11 cellular contexts compared by ENCODE assay signal in the genomic region with DNA sequence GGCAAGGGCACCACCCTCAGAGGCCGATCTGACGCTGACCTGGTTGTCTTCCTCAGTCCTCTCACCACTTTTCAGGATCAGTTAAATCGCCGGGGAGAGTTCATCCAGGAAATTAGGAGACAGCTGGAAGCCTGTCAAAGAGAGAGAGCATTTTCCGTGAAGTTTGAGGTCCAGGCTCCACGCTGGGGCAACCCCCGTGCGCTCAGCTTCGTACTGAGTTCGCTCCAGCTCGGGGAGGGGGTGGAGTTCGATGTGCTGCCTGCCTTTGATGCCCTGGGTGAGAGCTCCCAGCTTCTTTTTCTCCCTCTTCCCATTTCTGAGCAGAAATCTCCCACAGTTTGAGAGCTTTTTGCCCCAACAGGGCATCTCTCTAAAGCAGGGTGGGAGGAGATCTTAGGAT. TPM values are rescaled to one million over a fixed set of nuclear protein-coding genes. Genes with fewer than 3 reads are reported as not detected.
A peak's percentile ranks its signal among the peaks of the same experiment; 100 is the strongest.
DNase-seq lines count a peak whose midpoint lies in the region; ATAC-seq and TF ChIP-seq lines count a peak whose summit lies in the region.
"Had no signal": no experiment of that assay in that cellular context is flagged by ENCODE, and none has a peak within 500 bp of the region (broad histone marks: within the 10 kb centered on the region; RNA-seq: fewer than 3 reads in every experiment).

No MANE protein-coding gene starts in this region.

- intact Hi-C loops in CD4-positive, alpha-beta memory T cell (cut with micrococcal nuclease), result loop anchor here (10.0 kb wide), 1 partner anchor 276 kb away; a partner anchor contains a TSS
- intact Hi-C loops in colonic mucosa (cut with DNase I) (no loop called here), dorsolateral prefrontal cortex (cut with DNase I) (no loop called here)

- peaks cover 0 to 3% of the 10 kb centered on the region in 2 donors for H3K9me3 ChIP-seq in CD4-positive, alpha-beta memory T cell (ENCODE audit: control insufficient read depth in 1 of 2, low read length in 2 of 2)
- H3K9me3 ChIP-seq in colonic mucosa, result no peaks in the 10 kb centered on the region

- peak in 1 of 5 donors; percentile 15 for DNase-seq in CD4-positive, alpha-beta memory T cell
- DNase-seq in T-cell (peak in 6 of 34 experiments; percentile 3 to 19 (median 16)), colonic mucosa (no peak), NCI-H526 (lab: John Stamatoyannopoulos, UW) (no peak), dorsolateral prefrontal cortex (no peak), COLO668 (lab: John Stamatoyannopoulos, UW; ENCODE audit: unreplicated experiment) (no peak)
- DNase-seq: NCI-H1105 treated with DMSO at 0.1 percent for 48 hours had no signal

- TF ChIP-seq CTCF in colonic mucosa (IDR thresholded peaks at IDR 0.05) (no peak), dorsolateral prefrontal cortex (IDR thresholded peaks at IDR 0.05 in 54 of 56, conservative IDR thresholded peaks at IDR 0.05 in 2 of 56; ENCODE audit: low read depth in 1 of 56, partially characterized antibody in 56 of 56) (no peak)

- peak overlapping the region; percentile 69 to 79 for H3K4me3 ChIP-seq in CD4-positive, alpha-beta memory T cell (ENCODE audit: low read length in 2 of 2)
- peak overlapping the region; percentile 47 for H3K4me3 ChIP-seq in colonic mucosa
- H3K4me3 ChIP-seq in rectal smooth muscle tissue (ENCODE audit: low read length), result peak overlapping the region; percentile 91
- H3K4me3 ChIP-seq in dorsolateral prefrontal cortex, result peak overlapping the region in 29 of 59 donors; percentile 10 to 66 (median 51)
- H3K4me3 ChIP-seq: cardiac muscle cell, neural progenitor cell had no signal

- H3K27me3 Mint-ChIP-seq in CD4-positive, alpha-beta memory T cell, result no peaks in the 10 kb centered on the region
- H3K27me3 Mint-ChIP-seq in T-cell, result no peaks in the 10 kb centered on the region

- H3K4me1 ChIP-seq in CD4-positive, alpha-beta memory T cell (ENCODE audit: insufficient read depth, low read length), result peaks cover 68% of the 10 kb centered on the region
- peaks cover 18% of the 10 kb centered on the region for H3K4me1 ChIP-seq in colonic mucosa
- peaks cover 6% of the 10 kb centered on the region for H3K4me1 ChIP-seq in rectal smooth muscle tissue (ENCODE audit: control insufficient read depth, insufficient read depth, low read length)

- H3K27ac Mint-ChIP-seq in CD4-positive, alpha-beta memory T cell, result peak overlapping the region; percentile 86 to 95 (median 94)
- H3K27ac Mint-ChIP-seq in T-cell, result peak overlapping the region; percentile 95
- H3K27ac Mint-ChIP-seq: neural progenitor cell had no signal

- H3K9me3 Mint-ChIP-seq in CD4-positive, alpha-beta memory T cell, result peaks cover 0 to 12% (median 10%) of the 10 kb centered on the region in 8 donors
- peaks cover 8 to 13% (median 8%) of the 10 kb centered on the region in 3 donors for H3K9me3 Mint-ChIP-seq in T-cell

- no peaks in the 10 kb centered on the region for H3K27me3 ChIP-seq in CD4-positive, alpha-beta memory T cell (ENCODE audit: insufficient read depth, low read length)
- no peaks in the 10 kb centered on the region for H3K27me3 ChIP-seq in colonic mucosa
- H3K27me3 ChIP-seq in rectal smooth muscle tissue (ENCODE audit: control insufficient read depth, insufficient read depth, low read length), result no peaks in the 10 kb centered on the region
- peaks cover 0 to 2% (median 0%) of the 10 kb centered on the region in 45 donors for H3K27me3 ChIP-seq in dorsolateral prefrontal cortex
- H3K27me3 ChIP-seq: cardiac muscle cell, neural progenitor cell had no signal

- H3K4me1 Mint-ChIP-seq in CD4-positive, alpha-beta memory T cell, result peaks cover 51 to 77% (median 66%) of the 10 kb centered on the region in 4 donors
- H3K4me1 Mint-ChIP-seq in T-cell, result peaks cover 68 to 91% (median 85%) of the 10 kb centered on the region in 3 donors

- peaks cover 29 to 33% of the 10 kb centered on the region in 2 donors for H3K36me3 Mint-ChIP-seq in CD4-positive, alpha-beta memory T cell
- H3K36me3 Mint-ChIP-seq in T-cell, result peaks cover 45% of the 10 kb centered on the region
- H3K36me3 Mint-ChIP-seq: neural progenitor cell had no signal

- no peaks in the 10 kb centered on the region for H3K36me3 ChIP-seq in CD4-positive, alpha-beta memory T cell (ENCODE audit: insufficient read depth, low read length)
- H3K36me3 ChIP-seq in colonic mucosa (no peaks in the 10 kb centered on the region), rectal smooth muscle tissue (ENCODE audit: control insufficient read depth, insufficient read depth, low read length) (peaks cover 5% of the 10 kb centered on the region)
- H3K36me3 ChIP-seq: cardiac muscle cell, neural progenitor cell had no signal

- POLR2A ChIA-PET in CD4-positive, alpha-beta memory T cell (lab: Charles Lee; ENCODE audit: partially characterized antibody), result interaction anchor here (0.7 to 12.1 kb wide), 5 partner anchors 12 to 181 kb away, joined by 3 to 144 read pairs (median 5); a partner anchor contains a TSS
- POLR2A ChIA-PET in T-cell (lab: Charles Lee), result no interaction called here

- H3K9ac ChIP-seq in colonic mucosa (ENCODE audit: low read depth in 2 of 2, low read length in 2 of 2) (peak overlapping the region in 1 of 2 donors; percentile 82), rectal smooth muscle tissue (ENCODE audit: low read length) (no peak overlapping the region)
- H3K9ac ChIP-seq: neural progenitor cell had no signal

- ATAC-seq in T-cell (replicated peaks in 1 of 4), result peak in 3 of 4 experiments; percentile 46 to 69 (median 47)
- ATAC-seq in GM19467 (IDR thresholded peaks at IDR 0.05; ENCODE audit: unreplicated experiment), result no peak

- CTCF ChIA-PET in CD4-positive, alpha-beta memory T cell (lab: Charles Lee; ENCODE audit: partially characterized antibody), result interaction anchor here (1.6 to 3.8 kb wide), 8 partner anchors 8 to 124 kb away, joined by 4 to 18 read pairs (median 16); a partner anchor contains a TSS
- CTCF ChIA-PET in T-cell (lab: Charles Lee), result interaction anchor here (0.7 to 1.2 kb wide), 3 partner anchors 8 to 142 kb away, joined by 3 to 5 read pairs (median 3); a partner anchor contains a TSS

- H3K27ac ChIP-seq in CD4-positive, alpha-beta memory T cell (ENCODE audit: low read depth, low read length), result peak overlapping the region; percentile 68
- H3K27ac ChIP-seq in colonic mucosa (no peak overlapping the region), rectal smooth muscle tissue (ENCODE audit: low read depth, low read length) (no peak overlapping the region), dorsolateral prefrontal cortex (no peak overlapping the region)
- H3K27ac ChIP-seq: cardiac muscle cell, neural progenitor cell had no signal

- H3K4me3 Mint-ChIP-seq in CD4-positive, alpha-beta memory T cell, result peak overlapping the region; percentile 89 to 98 (median 96)
- peak overlapping the region; percentile 86 to 92 (median 88) for H3K4me3 Mint-ChIP-seq in T-cell
- H3K4me3 Mint-ChIP-seq: neural progenitor cell had no signal

RNA-seq across cellular contexts. Expression of a gene that starts 1.8 kb away (rescaled TPM):
- total RNA-seq in CD4-positive, alpha-beta memory T cell, result 10 to 100 TPM in 1 of 2 experiments, 1 to 10 TPM in 1; 8.4 to 10.9 TPM
- 10 to 100 TPM; 30.3 to 49.3 TPM for polyA plus RNA-seq in CD4-positive, alpha-beta memory T cell
- 10 to 100 TPM in 4 of 5 donors, 1 to 10 TPM in 1; 8.5 to 22.9 (median 11.4) TPM for total RNA-seq in T-cell
- 100 to 1,000 TPM in 1 of 2 donors, 10 to 100 TPM in 1; 98.2 to 110 TPM for total RNA-seq in colonic mucosa
- 10 to 100 TPM in 33 of 120 experiments, 1 to 10 TPM in 87; 2.5 to 87.4 (median 7.9) TPM for total RNA-seq in dorsolateral prefrontal cortex
- total RNA-seq: cardiac muscle cell had no signal
- polyA plus RNA-seq: cardiac muscle cell had no signal

RNA-seq across cellular contexts. Expression of a gene that starts 29.7 kb away (rescaled TPM):
- 10 to 100 TPM; 20.3 to 22.5 TPM for total RNA-seq in CD4-positive, alpha-beta memory T cell
- 10 to 100 TPM; 14.4 to 31.3 TPM for polyA plus RNA-seq in CD4-positive, alpha-beta memory T cell
- total RNA-seq in T-cell (10 to 100 TPM; 18.4 to 38.5 (median 24.5) TPM), colonic mucosa (10 to 100 TPM; 15.2 to 39.1 TPM), dorsolateral prefrontal cortex (10 to 100 TPM in 42 of 120 experiments, 1 to 10 TPM in 78; 3.3 to 72.9 (median 8.5) TPM)
- polyA plus RNA-seq: cardiac muscle cell had no signal
